Comparison of ENCODE assay signal across 8 cellular contexts in the genomic region with DNA sequence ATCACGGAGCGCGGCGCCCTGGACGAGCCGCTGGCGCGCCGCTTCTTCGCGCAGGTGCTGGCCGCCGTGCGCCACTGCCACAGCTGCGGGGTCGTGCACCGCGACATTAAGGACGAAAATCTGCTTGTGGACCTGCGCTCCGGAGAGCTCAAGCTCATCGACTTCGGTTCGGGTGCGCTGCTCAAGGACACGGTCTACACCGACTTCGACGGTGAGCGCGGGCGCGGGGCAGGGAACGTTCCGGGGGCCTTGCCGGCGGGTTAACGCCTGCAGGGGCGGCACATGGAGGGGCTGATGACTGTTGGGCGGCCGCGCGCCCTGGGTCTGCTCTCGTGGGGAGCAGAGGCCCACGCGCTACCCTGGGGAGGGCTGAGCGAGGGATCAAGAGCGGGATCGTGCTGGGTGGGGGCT. TPM values are rescaled to one million over a fixed set of nuclear protein-coding genes. Genes with fewer than 3 reads are reported as not detected.
DNase-seq lines count a peak whose midpoint lies in the region; ATAC-seq and TF ChIP-seq lines count a peak whose summit lies in the region.

No MANE protein-coding gene starts in this region.

- H3K36me3 ChIP-seq in brain microvascular endothelial cell (replicated peaks) = peaks cover 20% of the 10 kb centered on the region

- no peaks in the 10 kb centered on the region for H3K27me3 Mint-ChIP-seq in activated naive CD4-positive, alpha-beta T cell treated with anti-CD3 and anti-CD28 coated beads, Interleukin-2, amount 10 ng/mL, durations not matched to agents 7 days and 5 days
- no peaks in the 10 kb centered on the region for H3K27me3 Mint-ChIP-seq in memory B cell

- ATAC-seq in memory B cell (ENCODE audit: low read depth) = no peak
- no peak for ATAC-seq in GM18867 (IDR thresholded peaks at IDR 0.05; ENCODE audit: unreplicated experiment)
- no peak for ATAC-seq in HG03457 (IDR thresholded peaks at IDR 0.05; ENCODE audit: unreplicated experiment)

- peaks cover 36% of the 10 kb centered on the region for H3K4me1 Mint-ChIP-seq in activated naive CD4-positive, alpha-beta T cell treated with anti-CD3 and anti-CD28 coated beads, Interleukin-2, amount 10 ng/mL, durations not matched to agents 7 days and 5 days
- H3K4me1 Mint-ChIP-seq in memory B cell = peaks cover 31% of the 10 kb centered on the region

- peak overlapping the region; percentile 90 for H3K4me3 Mint-ChIP-seq in activated naive CD4-positive, alpha-beta T cell treated with anti-CD3 and anti-CD28 coated beads, Interleukin-2, amount 10 ng/mL, durations not matched to agents 7 days and 5 days
- H3K4me3 Mint-ChIP-seq in memory B cell = peak overlapping the region; percentile 89

- TF ChIP-seq CTCF in brain microvascular endothelial cell (IDR thresholded peaks at IDR 0.05; ENCODE audit: low read depth, low read length, missing control alignments) = no peak

- H3K36me3 Mint-ChIP-seq in activated naive CD4-positive, alpha-beta T cell treated with anti-CD3 and anti-CD28 coated beads, Interleukin-2, amount 10 ng/mL, durations not matched to agents 7 days and 5 days = peaks cover 16% of the 10 kb centered on the region
- peaks cover 4% of the 10 kb centered on the region for H3K36me3 Mint-ChIP-seq in memory B cell

- H3K4me3 ChIP-seq in brain microvascular endothelial cell (ENCODE audit: low read depth, low read length) = peak overlapping the region; percentile 70

- no peaks in the 10 kb centered on the region for H3K27me3 ChIP-seq in brain microvascular endothelial cell (replicated peaks)

- no peaks in the 10 kb centered on the region for H3K9me3 Mint-ChIP-seq in activated naive CD4-positive, alpha-beta T cell treated with anti-CD3 and anti-CD28 coated beads, Interleukin-2, amount 10 ng/mL, durations not matched to agents 7 days and 5 days
- H3K9me3 Mint-ChIP-seq in memory B cell = no peaks in the 10 kb centered on the region

- DNase-seq in activated naive CD4-positive, alpha-beta T cell treated with anti-CD3 and anti-CD28 coated beads, Interleukin-2, amount 10 ng/mL, durations not matched to agents 7 days and 5 days = no peak
- no peak for DNase-seq in activated naive CD4-positive, alpha-beta T cell treated with Interleukin-2 at 50 U/mL for 16 hours
- no peak for DNase-seq in brain microvascular endothelial cell
- DNase-seq in memory B cell (ENCODE audit: low spot score in 2 of 2) = peak in 1 of 2 donors; percentile 51
- DNase-seq in ureter (ENCODE audit: low spot score) = peak; percentile 63
- no peak for DNase-seq in pons (ENCODE audit: low spot score)

- peak overlapping the region; percentile 89 for H3K27ac Mint-ChIP-seq in activated naive CD4-positive, alpha-beta T cell treated with anti-CD3 and anti-CD28 coated beads, Interleukin-2, amount 10 ng/mL, durations not matched to agents 7 days and 5 days
- H3K27ac Mint-ChIP-seq in memory B cell = peak overlapping the region; percentile 96

- CTCF ChIA-PET in activated naive CD4-positive, alpha-beta T cell treated with anti-CD3 and anti-CD28 coated beads, Interleukin-2, amount 10 ng/mL, durations not matched to agents 7 days and 5 days (lab: Charles Lee) = no interaction called here

- H3K27ac ChIP-seq in brain microvascular endothelial cell = peak overlapping the region; percentile 91

- in situ Hi-C loops in brain microvascular endothelial cell (cut with HindIII; ENCODE audit: low pct_ligation_motif_present, low sequenced_read_pairs) = no loop called here

RNA-seq across cellular contexts. Expression of gene PIM3, which starts 1.0 kb away (rescaled TPM):
- total RNA-seq in ureter = 75.0 TPM

RNA-seq across cellular contexts. Expression of gene CRELD2, which starts 43.2 kb away (rescaled TPM):
- 42.8 TPM for total RNA-seq in ureter

RNA-seq across cellular contexts. Expression of gene ALG12, which starts 43.4 kb away (rescaled TPM):
- 20.5 TPM for total RNA-seq in ureter

RNA-seq across cellular contexts. Expression of gene IL17REL, which starts 51.0 kb away (rescaled TPM):
- not detected for total RNA-seq in ureter
